Comparison of ENCODE assay signal across 19 cellular contexts in the genomic region with DNA sequence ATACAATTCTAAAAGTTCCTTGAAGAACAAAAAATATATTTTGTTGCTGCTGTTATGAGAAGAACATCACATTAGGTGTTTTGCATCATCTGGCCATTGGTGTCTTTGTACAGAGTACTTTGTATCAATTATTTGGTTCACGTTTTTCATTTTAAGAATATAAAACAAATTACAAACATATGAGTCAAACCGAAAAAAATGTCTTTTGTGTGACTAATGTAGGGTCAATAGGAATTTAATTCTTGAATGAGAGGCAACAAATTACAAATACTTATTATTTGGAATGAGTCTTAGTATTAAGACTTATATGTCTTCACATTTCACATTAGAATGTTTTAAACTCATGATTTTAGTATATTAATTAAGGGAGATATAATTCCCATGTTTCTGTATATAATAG. TPM values are rescaled to one million over a fixed set of nuclear protein-coding genes. Genes with fewer than 3 reads are reported as not detected.
"Had no signal": no experiment of that assay in that cellular context is flagged by ENCODE, and none has a peak within 500 bp of the region (broad histone marks: within the 10 kb centered on the region; RNA-seq: fewer than 3 reads in every experiment).

No MANE protein-coding gene starts in this region.

- H3K27ac Mint-ChIP-seq: activated CD8-positive, alpha-beta T cell treated with anti-CD3 and anti-CD28 coated beads, Interleukin-2, amount 10 ng/mL, durations not matched to agents 7 days and 5 days; activated naive CD8-positive, alpha-beta T cell; activated T-cell treated with anti-CD3 and anti-CD28 coated beads, Interleukin-2, amount 50 U/mL, for 72 hours; brain; memory B cell; natural killer cell; stimulated activated naive B cell treated with anti-CD40 and anti-IgM and Interleukin-4, amounts not matched to agents 10 μg/mL and 1 μg/mL and 100 μg/mL, for 72 hours had no signal

- H3K4me1 ChIP-seq: left lung had no signal

- ATAC-seq: activated CD8-positive, alpha-beta T cell treated with anti-CD3 and anti-CD28 coated beads, Interleukin-2, amount 10 ng/mL, durations not matched to agents 7 days and 5 days; activated T-cell treated with anti-CD3 and anti-CD28 coated beads, Interleukin-2, amount 50 U/mL, for 72 hours; left lung; mucosa of descending colon; natural killer cell; stimulated activated naive B cell treated with anti-CD40 and anti-IgM and Interleukin-4, amounts not matched to agents 10 μg/mL and 1 μg/mL and 100 μg/mL, for 72 hours had no signal

- H3K4me3 ChIP-seq: left lung, mucosa of descending colon, thyroid gland had no signal

- H3K27ac ChIP-seq: left lung, thyroid gland had no signal

- H3K4me3 Mint-ChIP-seq: activated CD8-positive, alpha-beta T cell treated with anti-CD3 and anti-CD28 coated beads, Interleukin-2, amount 10 ng/mL, durations not matched to agents 7 days and 5 days; activated naive CD8-positive, alpha-beta T cell; activated T-cell treated with anti-CD3 and anti-CD28 coated beads, Interleukin-2, amount 50 U/mL, for 72 hours; central memory CD8-positive, alpha-beta T cell; memory B cell; natural killer cell; stimulated activated naive B cell treated with anti-CD40 and anti-IgM and Interleukin-4, amounts not matched to agents 10 μg/mL and 1 μg/mL and 100 μg/mL, for 72 hours had no signal

- H3K27me3 ChIP-seq: thyroid gland had no signal

- H3K9me3 Mint-ChIP-seq: activated T-cell treated with anti-CD3 and anti-CD28 coated beads, Interleukin-2, amount 50 U/mL, for 72 hours; brain; central memory CD8-positive, alpha-beta T cell; memory B cell; natural killer cell; stimulated activated naive B cell treated with anti-CD40 and anti-IgM and Interleukin-4, amounts not matched to agents 10 μg/mL and 1 μg/mL and 100 μg/mL, for 72 hours had no signal

- H3K9me3 ChIP-seq: left lung, mucosa of descending colon, thyroid gland had no signal

- H3K36me3 ChIP-seq: left lung, thyroid gland had no signal

- H3K4me1 Mint-ChIP-seq: central memory CD8-positive, alpha-beta T cell; memory B cell; natural killer cell; stimulated activated naive B cell treated with anti-CD40 and anti-IgM and Interleukin-4, amounts not matched to agents 10 μg/mL and 1 μg/mL and 100 μg/mL, for 72 hours had no signal

- DNase-seq: activated CD4-positive, alpha-beta T cell treated with anti-CD3 and anti-CD28 coated beads for 48 hours; activated CD8-positive, alpha-beta memory T cell treated with anti-CD3 and anti-CD28 coated beads, Interleukin-2, amount 50 U/mL, for 4 hours; activated CD8-positive, alpha-beta T cell treated with anti-CD3 and anti-CD28 coated beads, Interleukin-2, amount 10 ng/mL, durations not matched to agents 7 days and 5 days; activated gamma-delta T cell; activated T-cell treated with anti-CD3 and anti-CD28 coated beads, Interleukin-2, amount 50 U/mL, for 72 hours; amygdala; effector memory CD4-positive, alpha-beta T cell; kidney; left lung; mucosa of descending colon; natural killer cell; stimulated activated CD4-positive, alpha-beta T cell treated with anti-CD3 and anti-CD28 coated beads, Interleukin-15, amount 100 ng/mL, for 24 hours; stimulated activated CD4-positive, alpha-beta T cell treated with anti-CD3 and anti-CD28 coated beads, Interleukin-4, amount 100 ng/mL, for 1 hour; stimulated activated naive B cell treated with anti-CD40 and anti-IgM and Interleukin-4, amounts not matched to agents 10 μg/mL and 1 μg/mL and 100 μg/mL, for 72 hours; thyroid gland had no signal

- FAIRE-seq: kidney had no signal

- H3K36me3 Mint-ChIP-seq: activated naive CD8-positive, alpha-beta T cell; brain; memory B cell; natural killer cell; stimulated activated naive B cell treated with anti-CD40 and anti-IgM and Interleukin-4, amounts not matched to agents 10 μg/mL and 1 μg/mL and 100 μg/mL, for 72 hours had no signal

RNA-seq across cellular contexts. Expression of gene NR5A2, which starts 54.8 kb away (rescaled TPM):
- total RNA-seq: activated CD8-positive, alpha-beta T cell treated with anti-CD3 and anti-CD28 coated beads, Interleukin-2, amount 10 ng/mL, durations not matched to agents 7 days and 5 days; natural killer cell had no signal
